ENCODE assay signal across 10 cellular contexts in genomic region chr14:101823081-101823480, GRCh38.
DNase-seq lines count a peak whose midpoint lies in the region; ATAC-seq, FAIRE-seq and TF ChIP-seq lines count a peak whose summit lies in the region.
"Had no signal": no experiment of that assay in that cellular context is flagged by ENCODE, and none has a peak within 500 bp of the region (broad histone marks: within the 10 kb centered on the region; RNA-seq: fewer than 3 reads in every experiment).

No MANE protein-coding gene starts in this region.

- H3K4me2 ChIP-seq in trophoblast cell (ENCODE audit: low read length) = no peak overlapping the region

- TF ChIP-seq POLR2A in esophagus muscularis mucosa (IDR thresholded peaks at IDR 0.05; ENCODE audit: low read depth) = no peak

- TF ChIP-seq CTCF in GM12875 (IDR thresholded peaks at IDR 0.05; ENCODE audit: borderline replicate concordance, insufficient read depth, low read depth, low read length) = no peak
- TF ChIP-seq CTCF in esophagus muscularis mucosa (IDR thresholded peaks at IDR 0.05) = no peak

- ATAC-seq in GM19452 (IDR thresholded peaks at IDR 0.05; ENCODE audit: unreplicated experiment) (no peak), HG02571 (IDR thresholded peaks at IDR 0.05; ENCODE audit: unreplicated experiment) (no peak)
- ATAC-seq: WTC11 had no signal

- H2BK12ac ChIP-seq in trophoblast cell (ENCODE audit: low read length) = no peak overlapping the region

- peaks cover 0 to 7% (median 2%) of the 10 kb centered on the region in 4 donors for H3K36me3 ChIP-seq in esophagus muscularis mucosa
- peaks cover 0 to 3% of the 10 kb centered on the region in 2 donors for H3K36me3 ChIP-seq in small intestine (ENCODE audit: control insufficient read depth in 2 of 2, insufficient read depth in 2 of 2, low read length in 2 of 2)
- H3K36me3 ChIP-seq in trophoblast cell (ENCODE audit: control insufficient read depth in 1 of 2, insufficient read depth in 2 of 2, low read length in 2 of 2) = peaks cover 5 to 14% of the 10 kb centered on the region in 2 experiments

- no peaks in the 10 kb centered on the region for H3K9me3 ChIP-seq in esophagus muscularis mucosa
- H3K9me3 ChIP-seq in small intestine (ENCODE audit: control insufficient read depth, low read depth) = no peaks in the 10 kb centered on the region
- H3K9me3 ChIP-seq in trophoblast cell (ENCODE audit: insufficient read depth, low read depth, low read length) = no peaks in the 10 kb centered on the region

- H2AFZ ChIP-seq in trophoblast cell (ENCODE audit: insufficient read depth, low read length, poor library complexity) = no peak overlapping the region

- H4K12ac ChIP-seq in trophoblast cell (ENCODE audit: low read depth, low read length) = no peak overlapping the region

- no peak overlapping the region for H2AK5ac ChIP-seq in trophoblast cell (ENCODE audit: low read length)

- H4K91ac ChIP-seq in trophoblast cell (ENCODE audit: low read depth, low read length) = no peak overlapping the region

- H3K18ac ChIP-seq in trophoblast cell (ENCODE audit: low read length) = no peak overlapping the region

- H3K14ac ChIP-seq in trophoblast cell (ENCODE audit: low read length) = no peak overlapping the region

- H2BK120ac ChIP-seq in trophoblast cell (ENCODE audit: insufficient read depth, low read length, poor library complexity) = no peak overlapping the region

- H3K4me1 ChIP-seq in esophagus muscularis mucosa (peaks cover 31 to 69% (median 63%) of the 10 kb centered on the region in 4 donors), small intestine (ENCODE audit: control insufficient read depth in 2 of 2, insufficient read depth in 1 of 2, low read depth in 1 of 2, low read length in 1 of 2) (peaks cover 0 to 4% of the 10 kb centered on the region in 2 donors), trophoblast cell (ENCODE audit: control insufficient read depth in 1 of 2, insufficient read depth in 2 of 2, low read length in 2 of 2) (peaks cover 3 to 4% of the 10 kb centered on the region in 2 experiments)

- intact Hi-C loops in esophagus muscularis mucosa (cut with DNase I) = no loop called here

- no peak overlapping the region for H3K23ac ChIP-seq in trophoblast cell (ENCODE audit: low read length)

- H3K27me3 ChIP-seq in esophagus muscularis mucosa = no peaks in the 10 kb centered on the region
- no peaks in the 10 kb centered on the region for H3K27me3 ChIP-seq in small intestine (ENCODE audit: control insufficient read depth in 2 of 2, insufficient read depth in 2 of 2, low read length in 2 of 2)
- H3K27me3 ChIP-seq in trophoblast cell (ENCODE audit: insufficient read depth, low read length) = no peaks in the 10 kb centered on the region

- no peak for FAIRE-seq in small intestine (lab: Jason Lieb, UNC)

- no peak overlapping the region for H2BK5ac ChIP-seq in trophoblast cell (ENCODE audit: low read depth, low read length, poor library complexity)

- H3K27ac ChIP-seq in esophagus muscularis mucosa (replicated peaks in 1 of 4) (peak overlapping the region; percentile 87 to 91 (median 90)), small intestine (ENCODE audit: low read depth in 1 of 2, low read length in 1 of 2) (peak overlapping the region; percentile 72 to 91), trophoblast cell (ENCODE audit: low read depth, low read length) (no peak overlapping the region)

- no peak for TF ChIP-seq EP300 in esophagus muscularis mucosa (IDR thresholded peaks at IDR 0.05)

- peak; percentile 40 for DNase-seq in T follicular helper cell (ENCODE audit: low read depth)
- no peak for DNase-seq in esophagus muscularis mucosa (ENCODE audit: extremely low spot score)
- DNase-seq in small intestine = no peak
- DNase-seq in trophoblast cell = no peak
- no peak for DNase-seq in GDM1 (lab: John Stamatoyannopoulos, UW)
- DNase-seq: NCI-H69 had no signal

- H3K4ac ChIP-seq in trophoblast cell (ENCODE audit: low read depth, low read length) = no peak overlapping the region

- H3K79me2 ChIP-seq in trophoblast cell (ENCODE audit: control insufficient read depth, insufficient read depth, low read length, poor library complexity) = peaks cover 2% of the 10 kb centered on the region

- H3K9ac ChIP-seq in trophoblast cell (ENCODE audit: low read length) = no peak overlapping the region

- no peak overlapping the region for H4K8ac ChIP-seq in trophoblast cell (ENCODE audit: low read depth, low read length)

- H3K4me3 ChIP-seq in GM12875 (ENCODE audit: low read depth, low read length) = peak overlapping the region; percentile 23
- peak overlapping the region; percentile 25 to 50 (median 41) for H3K4me3 ChIP-seq in esophagus muscularis mucosa
- H3K4me3 ChIP-seq in small intestine (ENCODE audit: low read depth in 1 of 2, low read length in 2 of 2) = peak overlapping the region in 1 of 2 donors; percentile 48
- H3K4me3 ChIP-seq in trophoblast cell (ENCODE audit: low read depth, low read length) = no peak overlapping the region

- 26% methylated on average over 9 of the region's 9 CpGs for WGBS in esophagus muscularis mucosa
- 47 to 63% (median 50%) methylated on average over 9 of the region's 9 CpGs for WGBS in small intestine, 3 donors
- WGBS in trophoblast cell (ENCODE audit: extremely low coverage, insufficient coverage, insufficient read length) = no CpG with 5 or more reads among the region's 9 CpGs

- no peaks in the 10 kb centered on the region for H3K79me1 ChIP-seq in trophoblast cell (ENCODE audit: low read length)
